1 cellular context compared by ENCODE assay signal in genomic region chr11:114073506-114074381, GRCh38.
TF ChIP-seq lines count a peak whose summit lies in the region.

No MANE protein-coding gene starts in this region.

TF ChIP-seq in SK-N-SH treated with all-trans-retinoic acid at 6 μM for 48 hours, 23 proteins besides CTCF, POLR2A, EP300 and RAD21 (continued from another document):
- TF ChIP-seq POU6F1 (CRISPR knock-in tag; IDR thresholded peaks at IDR 0.05; ENCODE audit: borderline replicate concordance, low read depth) (no peak), PPARA (CRISPR knock-in tag; IDR thresholded peaks at IDR 0.05; ENCODE audit: borderline replicate concordance) (no peak), ARNTL (CRISPR knock-in tag; IDR thresholded peaks at IDR 0.05; ENCODE audit: borderline replicate concordance, low read depth) (no peak), CREB5 (CRISPR knock-in tag; IDR thresholded peaks at IDR 0.05; ENCODE audit: low read depth) (no peak), ZNF70 (CRISPR knock-in tag; IDR thresholded peaks at IDR 0.05) (no peak), BACH2 (CRISPR knock-in tag; IDR thresholded peaks at IDR 0.05; ENCODE audit: borderline replicate concordance) (no peak), SNAI2 (CRISPR knock-in tag; IDR thresholded peaks at IDR 0.05) (no peak), ZC3H10 (CRISPR knock-in tag; IDR thresholded peaks at IDR 0.05) (no peak), OSR1 (CRISPR knock-in tag; IDR thresholded peaks at IDR 0.05) (no peak), ESRRG (CRISPR knock-in tag; IDR thresholded peaks at IDR 0.05) (no peak), RARB (CRISPR knock-in tag; IDR thresholded peaks at IDR 0.05) (no peak)
